ENCODE assay signal across 8 cellular contexts in genomic region chr12:124745891-124746570, GRCh38.
DNase-seq lines count a peak whose midpoint lies in the region; ATAC-seq, FAIRE-seq and TF ChIP-seq lines count a peak whose summit lies in the region.

No MANE protein-coding gene starts in this region.

- no peaks in the 10 kb centered on the region for H3K27me3 Mint-ChIP-seq in chondrocyte (ENCODE audit: low read depth)

- peak overlapping the region; percentile 57 for H3K4me2 ChIP-seq in keratinocyte (ENCODE audit: control insufficient read depth, extremely low read depth, insufficient read depth, low read depth, low read length)

- no peaks in the 10 kb centered on the region for H3K36me3 Mint-ChIP-seq in chondrocyte (ENCODE audit: low read depth)

- H3K4me1 ChIP-seq in keratinocyte (ENCODE audit: control insufficient read depth, extremely low read depth, insufficient read depth, low read length) (peaks cover 15% of the 10 kb centered on the region), small intestine (ENCODE audit: control insufficient read depth in 2 of 2, insufficient read depth in 1 of 2, low read depth in 1 of 2, low read length in 1 of 2) (peaks cover 0 to 3% of the 10 kb centered on the region in 2 donors)

- H3K27ac ChIP-seq in keratinocyte (ENCODE audit: control insufficient read depth, insufficient read depth, low read length) (no peak overlapping the region), small intestine (ENCODE audit: low read depth in 1 of 2, low read length in 1 of 2) (peak overlapping the region in 1 of 2 donors; percentile 85)

- FAIRE-seq in RCC 7860 (lab: Jason Lieb, UNC) (peak; percentile 79), keratinocyte (lab: Jason Lieb, UNC) (no peak), small intestine (lab: Jason Lieb, UNC) (no peak)

- H3K27me3 ChIP-seq in keratinocyte (ENCODE audit: control insufficient read depth, extremely low read depth, insufficient read depth, low read length), result peaks cover 17% of the 10 kb centered on the region
- no peaks in the 10 kb centered on the region for H3K27me3 ChIP-seq in small intestine (ENCODE audit: control insufficient read depth in 2 of 2, insufficient read depth in 2 of 2, low read length in 2 of 2)

- 9% methylated on average over 19 to 25 of the region's 25 CpGs for WGBS in small intestine, 3 donors

- H3K79me2 ChIP-seq in keratinocyte (ENCODE audit: control insufficient read depth, insufficient read depth, low read length), result no peaks in the 10 kb centered on the region

- H3K4me3 Mint-ChIP-seq in chondrocyte (ENCODE audit: unreplicated experiment), result peak overlapping the region; percentile 37

- no peaks in the 10 kb centered on the region for H3K9me1 ChIP-seq in keratinocyte (ENCODE audit: control insufficient read depth, extremely low read depth, insufficient read depth, low read length)

- ATAC-seq in HG02885 (IDR thresholded peaks at IDR 0.05; ENCODE audit: poor library complexity, unreplicated experiment) (no peak), GM18498 (IDR thresholded peaks at IDR 0.05; ENCODE audit: unreplicated experiment) (no peak)

- H3K4me3 ChIP-seq in keratinocyte (ENCODE audit: control insufficient read depth in 2 of 3, extremely low read depth in 1 of 3, insufficient read depth in 2 of 3, low read depth in 1 of 3, low read length in 3 of 3) (peak overlapping the region in 1 of 3 experiments; percentile 44), small intestine (ENCODE audit: low read depth in 1 of 2, low read length in 2 of 2) (no peak overlapping the region)

- H3K4me1 Mint-ChIP-seq in chondrocyte (ENCODE audit: low read depth), result peaks cover 33% of the 10 kb centered on the region

- dilution Hi-C loops in keratinocyte (cut with MboI; ENCODE audit: extremely low pct_ligation_motif_present, low sequenced_read_pairs), result no loop called here

- no peak overlapping the region for H2AFZ ChIP-seq in keratinocyte (ENCODE audit: control insufficient read depth, low read length)

- peak overlapping the region; percentile 42 for H3K9ac ChIP-seq in keratinocyte (ENCODE audit: control insufficient read depth, extremely low read depth, insufficient read depth, low read length)

- H3K36me3 ChIP-seq in keratinocyte (ENCODE audit: control insufficient read depth in 2 of 2, extremely low read depth in 1 of 2, insufficient read depth in 2 of 2, low read length in 2 of 2) (no peaks in the 10 kb centered on the region), small intestine (ENCODE audit: control insufficient read depth in 2 of 2, insufficient read depth in 2 of 2, low read length in 2 of 2) (no peaks in the 10 kb centered on the region)

- no peaks in the 10 kb centered on the region for H3K9me3 Mint-ChIP-seq in chondrocyte (ENCODE audit: low read depth)

- TF ChIP-seq CTCF in chondrocyte (IDR thresholded peaks at IDR 0.05), result peak; percentile 6
- no peak for TF ChIP-seq CTCF in keratinocyte (optimal IDR thresholded peaks at IDR 0.05 in 1 of 3, IDR thresholded peaks at IDR 0.05 in 1 of 3, conservative IDR thresholded peaks at IDR 0.05 in 1 of 3; ENCODE audit: extremely low read depth in 1 of 3, insufficient read depth in 2 of 3, low read length in 3 of 3)

- DNase-seq in DMS53 treated with DMSO at 0.1 percent for 48 hours (lab: John Stamatoyannopoulos, UW; ENCODE audit: unreplicated experiment), result peak; percentile 57
- DNase-seq in LHCN-M2 (ENCODE audit: low read depth), result peak; percentile 88
- peak; percentile 84 for DNase-seq in RCC 7860 (ENCODE audit: low spot score)
- DNase-seq in chondrocyte (ENCODE audit: low spot score), result no peak
- no peak for DNase-seq in keratinocyte (ENCODE audit: low read depth, low spot score)
- DNase-seq in small intestine, result peak; percentile 61

- H3K27ac Mint-ChIP-seq in chondrocyte (ENCODE audit: unreplicated experiment), result peak overlapping the region; percentile 58

- peaks cover 3% of the 10 kb centered on the region for H4K20me1 ChIP-seq in keratinocyte (ENCODE audit: control insufficient read depth, extremely low read depth, insufficient read depth, low read length)

- no peaks in the 10 kb centered on the region for H3K9me3 ChIP-seq in keratinocyte (ENCODE audit: control insufficient read depth, low read depth, low read length)
- no peaks in the 10 kb centered on the region for H3K9me3 ChIP-seq in small intestine (ENCODE audit: control insufficient read depth, low read depth)

Comparison
In these comparisons a context has a peak if more than half of its experiments do, and no peak if none do; other contexts are left out.
1. DNase-seq: peak in DMS53 treated with DMSO at 0.1 percent for 48 hours (single experiment), LHCN-M2 (single experiment), RCC 7860 (single experiment) and small intestine (single experiment); none in chondrocyte (single experiment) and keratinocyte (single experiment).